11 cellular contexts compared by ENCODE assay signal in the genomic region with DNA sequence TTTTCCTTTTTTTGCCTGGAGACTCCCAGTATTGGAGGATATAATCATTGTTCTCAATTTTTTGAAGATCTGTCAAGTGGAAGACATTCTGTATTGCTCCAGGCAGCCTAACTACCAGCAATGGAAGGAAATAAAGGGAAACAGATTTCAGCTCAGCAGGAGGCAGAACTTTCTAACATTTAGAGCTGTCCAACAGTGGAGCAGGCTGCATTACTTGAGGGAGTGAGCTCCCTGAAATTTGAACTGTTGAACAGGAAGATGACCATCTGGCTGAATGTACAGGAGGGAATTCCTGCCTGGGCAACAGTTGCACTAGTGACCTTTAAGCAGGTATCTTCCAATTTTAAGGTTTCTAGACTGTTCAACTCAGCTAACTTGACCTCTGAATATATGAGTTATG. TPM values are rescaled to one million over a fixed set of nuclear protein-coding genes. Genes with fewer than 3 reads are reported as not detected.
A peak's percentile ranks its signal among the peaks of the same experiment; 100 is the strongest.
DNase-seq lines count a peak whose midpoint lies in the region; ATAC-seq and TF ChIP-seq lines count a peak whose summit lies in the region.
"Had no signal": no experiment of that assay in that cellular context is flagged by ENCODE, and none has a peak within 500 bp of the region (broad histone marks: within the 10 kb centered on the region; RNA-seq: fewer than 3 reads in every experiment).

No MANE protein-coding gene starts in this region.

- intact Hi-C loops in CD4-positive, alpha-beta memory T cell (cut with micrococcal nuclease): loop anchor here (5.0 kb wide), 1 partner anchor 488 kb away; the partner anchor contains the start of gene NR6A1
- intact Hi-C loops in activated T-helper 2 cell treated with anti-CD3 and anti-CD28 coated beads, Interferon-gamma antibody, Interleukin-2, Interleukin-4, amounts not matched to agents 10 μg/mL and 5 μg/mL and 100 μg/mL, durations not matched to agents 14 hours and 24 hours and 36 hours (cut with micrococcal nuclease): loop anchor here (2.0 to 5.0 kb wide), 2 partner anchors 318 to 390 kb away; partner anchors contain the start of gene GOLGA1

- no peaks in the 10 kb centered on the region for H3K9me3 ChIP-seq in CD4-positive, alpha-beta memory T cell (ENCODE audit: control insufficient read depth in 1 of 2, low read length in 2 of 2)
- H3K9me3 ChIP-seq in tibial nerve: no peaks in the 10 kb centered on the region

- H3K4me1 ChIP-seq in CD4-positive, alpha-beta memory T cell (ENCODE audit: insufficient read depth, low read length): peaks cover 33% of the 10 kb centered on the region
- peaks cover 0 to 24% (median 14%) of the 10 kb centered on the region in 4 donors for H3K4me1 ChIP-seq in tibial nerve

- no peak overlapping the region for H3K27ac ChIP-seq in CD4-positive, alpha-beta memory T cell (ENCODE audit: low read depth, low read length)
- H3K27ac ChIP-seq in HL-60 (replicated peaks) (peak overlapping the region; percentile 89), tibial nerve (peak overlapping the region in 1 of 4 donors; percentile 89)

- no peak for TF ChIP-seq POLR2A in tibial nerve (IDR thresholded peaks at IDR 0.05)

- POLR2A ChIA-PET in CD4-positive, alpha-beta memory T cell (lab: Charles Lee; ENCODE audit: partially characterized antibody): interaction anchor here (1.1 to 5.1 kb wide), 3 partner anchors 16 to 65 kb away, joined by 3 to 98 read pairs (median 6); partner anchors contain the start of gene HSPA5

- TF ChIP-seq EP300 in tibial nerve (IDR thresholded peaks at IDR 0.05): no peak

- no peak for ATAC-seq in GM18520 (IDR thresholded peaks at IDR 0.05; ENCODE audit: unreplicated experiment)
- ATAC-seq in HG03460 (IDR thresholded peaks at IDR 0.05; ENCODE audit: unreplicated experiment): no peak

- H3K27me3 Mint-ChIP-seq in CD4-positive, alpha-beta memory T cell: no peaks in the 10 kb centered on the region
- peaks cover 2% of the 10 kb centered on the region for H3K27me3 Mint-ChIP-seq in activated T-helper 2 cell treated with anti-CD3 and anti-CD28 coated beads, Interferon-gamma antibody, Interleukin-2, Interleukin-4, amounts not matched to agents 10 μg/mL and 5 μg/mL and 100 μg/mL, durations not matched to agents 14 hours and 24 hours and 36 hours (ENCODE audit: low read depth)

- peaks cover 26 to 45% (median 37%) of the 10 kb centered on the region in 4 donors for H3K4me1 Mint-ChIP-seq in CD4-positive, alpha-beta memory T cell
- H3K4me1 Mint-ChIP-seq in activated T-helper 2 cell treated with anti-CD3 and anti-CD28 coated beads, Interferon-gamma antibody, Interleukin-2, Interleukin-4, amounts not matched to agents 10 μg/mL and 5 μg/mL and 100 μg/mL, durations not matched to agents 14 hours and 24 hours and 36 hours (ENCODE audit: low read depth): peaks cover 32% of the 10 kb centered on the region

- CTCF ChIA-PET in CD4-positive, alpha-beta memory T cell (lab: Charles Lee; ENCODE audit: partially characterized antibody): interaction anchor here (1.5 to 3.0 kb wide), 2 partner anchors 19 to 407 kb away, joined by 5 to 17 read pairs; partner anchors contain the start of genes HSPA5 and WDR38

- no peak for DNase-seq in CD4-positive, alpha-beta memory T cell
- DNase-seq in HL-60 (ENCODE audit: low read depth in 1 of 2, low spot score in 1 of 2) (no peak), mesenteric fat pad (ENCODE audit: low spot score) (peak; percentile 3), NCI-H2081 (lab: John Stamatoyannopoulos, UW) (no peak), tibial nerve (ENCODE audit: low spot score in 2 of 2) (no peak)
- no peak for DNase-seq in activated T-helper 2 cell treated with anti-CD3 and anti-CD28 coated beads, Interferon-gamma antibody, Interleukin-2, Interleukin-4, amounts not matched to agents 10 μg/mL and 5 μg/mL and 100 μg/mL, durations not matched to agents 14 hours and 24 hours and 36 hours (ENCODE audit: low spot score)
- DNase-seq: DMS79; effector CD8-positive, alpha-beta T cell; islet precursor cell had no signal

- H3K9me3 Mint-ChIP-seq in CD4-positive, alpha-beta memory T cell: no peaks in the 10 kb centered on the region
- H3K9me3 Mint-ChIP-seq in activated T-helper 2 cell treated with anti-CD3 and anti-CD28 coated beads, Interferon-gamma antibody, Interleukin-2, Interleukin-4, amounts not matched to agents 10 μg/mL and 5 μg/mL and 100 μg/mL, durations not matched to agents 14 hours and 24 hours and 36 hours: no peaks in the 10 kb centered on the region

- peaks cover 3 to 22% of the 10 kb centered on the region in 2 donors for H3K36me3 Mint-ChIP-seq in CD4-positive, alpha-beta memory T cell
- peaks cover 15% of the 10 kb centered on the region for H3K36me3 Mint-ChIP-seq in activated T-helper 2 cell treated with anti-CD3 and anti-CD28 coated beads, Interferon-gamma antibody, Interleukin-2, Interleukin-4, amounts not matched to agents 10 μg/mL and 5 μg/mL and 100 μg/mL, durations not matched to agents 14 hours and 24 hours and 36 hours (ENCODE audit: low read depth)

- TF ChIP-seq CTCF in HL-60 (IDR thresholded peaks at IDR 0.05; ENCODE audit: insufficient read depth, low read length): no peak
- no peak for TF ChIP-seq CTCF in tibial nerve (IDR thresholded peaks at IDR 0.05)

- H3K4me3 ChIP-seq in CD4-positive, alpha-beta memory T cell (ENCODE audit: low read length in 2 of 2): no peak overlapping the region
- no peak overlapping the region for H3K4me3 ChIP-seq in HL-60 (replicated peaks; ENCODE audit: insufficient read depth, low read length)
- H3K4me3 ChIP-seq in tibial nerve: no peak overlapping the region

- H3K27ac Mint-ChIP-seq in CD4-positive, alpha-beta memory T cell: peak overlapping the region in 6 of 7 donors; percentile 82 to 98 (median 97)
- peak overlapping the region; percentile 90 for H3K27ac Mint-ChIP-seq in activated T-helper 2 cell treated with anti-CD3 and anti-CD28 coated beads, Interferon-gamma antibody, Interleukin-2, Interleukin-4, amounts not matched to agents 10 μg/mL and 5 μg/mL and 100 μg/mL, durations not matched to agents 14 hours and 24 hours and 36 hours

- H3K36me3 ChIP-seq in CD4-positive, alpha-beta memory T cell (ENCODE audit: insufficient read depth, low read length): no peaks in the 10 kb centered on the region
- peaks cover 0 to 6% (median 0%) of the 10 kb centered on the region in 3 donors for H3K36me3 ChIP-seq in tibial nerve

- H3K27me3 ChIP-seq in CD4-positive, alpha-beta memory T cell (ENCODE audit: insufficient read depth, low read length): no peaks in the 10 kb centered on the region
- H3K27me3 ChIP-seq in HL-60 (ENCODE audit: insufficient read depth, poor library complexity, severe bottlenecking) (no peaks in the 10 kb centered on the region), tibial nerve (no peaks in the 10 kb centered on the region)

- peak overlapping the region; percentile 94 to 98 (median 97) for H3K4me3 Mint-ChIP-seq in CD4-positive, alpha-beta memory T cell
- H3K4me3 Mint-ChIP-seq in activated T-helper 2 cell treated with anti-CD3 and anti-CD28 coated beads, Interferon-gamma antibody, Interleukin-2, Interleukin-4, amounts not matched to agents 10 μg/mL and 5 μg/mL and 100 μg/mL, durations not matched to agents 14 hours and 24 hours and 36 hours (ENCODE audit: low read depth): peak overlapping the region; percentile 98

RNA-seq across cellular contexts. Expression of gene GAPVD1, which starts 1.1 kb away (rescaled TPM):
- total RNA-seq in CD4-positive, alpha-beta memory T cell: 10 to 100 TPM; 67.8 to 76.4 TPM
- 10 to 100 TPM; 45.6 to 59.2 TPM for polyA plus RNA-seq in CD4-positive, alpha-beta memory T cell
- total RNA-seq in activated T-helper 2 cell treated with anti-CD3 and anti-CD28 coated beads, Interferon-gamma antibody, Interleukin-2, Interleukin-4, amounts not matched to agents 10 μg/mL and 5 μg/mL and 100 μg/mL, durations not matched to agents 14 hours and 24 hours and 36 hours: 50.8 and 51.0 TPM in 2 replicates
- total RNA-seq in mesenteric fat pad (66.8 TPM), tibial nerve (10 to 100 TPM; 56.8 to 66.6 (median 63.9) TPM)

RNA-seq across cellular contexts. Expression of gene HSPA5, which starts 19.4 kb away (rescaled TPM):
- 100 to 1,000 TPM; 147 to 154 TPM for total RNA-seq in CD4-positive, alpha-beta memory T cell
- polyA plus RNA-seq in CD4-positive, alpha-beta memory T cell: 100 to 1,000 TPM; 194 to 253 TPM
- total RNA-seq in activated T-helper 2 cell treated with anti-CD3 and anti-CD28 coated beads, Interferon-gamma antibody, Interleukin-2, Interleukin-4, amounts not matched to agents 10 μg/mL and 5 μg/mL and 100 μg/mL, durations not matched to agents 14 hours and 24 hours and 36 hours: 283 and 285 TPM in 2 replicates
- total RNA-seq in mesenteric fat pad (286 TPM), tibial nerve (100 to 1,000 TPM in 1 of 4 donors, 10 to 100 TPM in 3; 59.0 to 140 (median 84.9) TPM)
